ENCODE assay signal across 20 cellular contexts in genomic region chr12:122977153-122977552, GRCh38. TPM values are rescaled to one million over a fixed set of nuclear protein-coding genes. Genes with fewer than 3 reads are reported as not detected.
DNase-seq lines count a peak whose midpoint lies in the region; ATAC-seq and TF ChIP-seq lines count a peak whose summit lies in the region.
"Had no signal": no experiment of that assay in that cellular context is flagged by ENCODE, and none has a peak within 500 bp of the region (broad histone marks: within the 10 kb centered on the region; RNA-seq: fewer than 3 reads in every experiment).

No MANE protein-coding gene starts in this region.

- POLR2A ChIA-PET in activated CD4-positive, alpha-beta T cell treated with anti-CD3 and anti-CD28 coated beads for 36 hours (lab: Charles Lee): interaction anchor here (1.2 kb wide), 1 partner anchor 130 kb away, joined by 3 read pairs; no protein-coding TSS in a partner anchor
- POLR2A ChIA-PET in CD8-positive, alpha-beta T cell (lab: Charles Lee): no interaction called here
- POLR2A ChIA-PET in WTC11 (lab: Charles Lee): no interaction called here

- CTCF ChIA-PET in activated CD4-positive, alpha-beta T cell treated with anti-CD3 and anti-CD28 coated beads for 36 hours (lab: Charles Lee): interaction anchor here (1.8 kb wide), 1 partner anchor 11 kb away, joined by 5 read pairs; the partner anchor contains the start of gene ABCB9
- CTCF ChIA-PET in CD8-positive, alpha-beta T cell (lab: Charles Lee): interaction anchor here (1.0 to 1.4 kb wide), 2 partner anchors 23 to 116 kb away, joined by 3 read pairs; no protein-coding TSS in a partner anchor
- CTCF ChIA-PET in WTC11 (lab: Charles Lee): no interaction called here

- peaks cover 35% of the 10 kb centered on the region for H3K4me1 Mint-ChIP-seq in activated CD4-positive, alpha-beta T cell treated with anti-CD3 and anti-CD28 coated beads for 36 hours
- H3K4me1 Mint-ChIP-seq in CD8-positive, alpha-beta T cell (ENCODE audit: low read depth): peaks cover 47% of the 10 kb centered on the region
- peaks cover 19% of the 10 kb centered on the region for H3K4me1 Mint-ChIP-seq in WTC11
- peaks cover 11 to 38% of the 10 kb centered on the region in 2 donors for H3K4me1 Mint-ChIP-seq in natural killer cell

- H3K9me3 ChIP-seq in CD8-positive, alpha-beta T cell (ENCODE audit: low read length): no peaks in the 10 kb centered on the region
- H3K9me3 ChIP-seq: breast epithelium, esophagus squamous epithelium, HAP-1, heart left ventricle, ovary, transverse colon had no signal

- H3K27ac ChIP-seq in CD8-positive, alpha-beta T cell (ENCODE audit: low read depth, low read length): no peak overlapping the region
- H3K27ac ChIP-seq: breast epithelium, heart left ventricle, ovary had no signal

- no peaks in the 10 kb centered on the region for H3K27me3 Mint-ChIP-seq in activated CD4-positive, alpha-beta T cell treated with anti-CD3 and anti-CD28 coated beads for 36 hours
- H3K27me3 Mint-ChIP-seq in CD8-positive, alpha-beta T cell (ENCODE audit: low read depth): no peaks in the 10 kb centered on the region
- no peaks in the 10 kb centered on the region for H3K27me3 Mint-ChIP-seq in WTC11 (ENCODE audit: low read depth)
- H3K27me3 Mint-ChIP-seq in natural killer cell (ENCODE audit: low read depth in 2 of 2): no peaks in the 10 kb centered on the region

- peaks cover 43% of the 10 kb centered on the region for H3K4me1 ChIP-seq in CD8-positive, alpha-beta T cell (ENCODE audit: insufficient read depth, low read length)

- H3K36me3 ChIP-seq in CD8-positive, alpha-beta T cell (ENCODE audit: insufficient read depth, low read length): no peaks in the 10 kb centered on the region
- H3K36me3 ChIP-seq: breast epithelium, ovary, transverse colon had no signal

- H3K4me3 ChIP-seq in CD8-positive, alpha-beta T cell (ENCODE audit: low read depth, low read length): no peak overlapping the region
- H3K4me3 ChIP-seq: HAP-1, ovary, transverse colon had no signal

- no peak for TF ChIP-seq CTCF in CD8-positive, alpha-beta T cell (IDR thresholded peaks at IDR 0.05)
- TF ChIP-seq CTCF in WTC11 (IDR thresholded peaks at IDR 0.05) (no peak), natural killer cell (IDR thresholded peaks at IDR 0.05) (no peak)

- no peak for ATAC-seq in activated CD4-positive, alpha-beta T cell treated with anti-CD3 and anti-CD28 coated beads for 36 hours
- ATAC-seq in CD8-positive, alpha-beta T cell: no peak
- no peak for ATAC-seq in WTC11
- ATAC-seq in natural killer cell: no peak
- ATAC-seq in GM18861 (IDR thresholded peaks at IDR 0.05; ENCODE audit: unreplicated experiment): no peak
- ATAC-seq: heart left ventricle, Right ventricle myocardium inferior had no signal

- H3K27me3 ChIP-seq in CD8-positive, alpha-beta T cell (ENCODE audit: insufficient read depth, low read length): no peaks in the 10 kb centered on the region
- H3K27me3 ChIP-seq: breast epithelium, esophagus squamous epithelium, heart left ventricle, ovary, transverse colon had no signal

- peaks cover 10% of the 10 kb centered on the region for H3K36me3 Mint-ChIP-seq in activated CD4-positive, alpha-beta T cell treated with anti-CD3 and anti-CD28 coated beads for 36 hours (ENCODE audit: low read depth)
- peaks cover 13% of the 10 kb centered on the region for H3K36me3 Mint-ChIP-seq in CD8-positive, alpha-beta T cell
- 0 out of 2 replicates have a peak, but pooled peaks cover 4% of the 10 kb centered on the region for H3K36me3 Mint-ChIP-seq in WTC11
- H3K36me3 Mint-ChIP-seq in natural killer cell: no peaks in the 10 kb centered on the region

- peak overlapping the region; percentile 35 for H3K4me3 Mint-ChIP-seq in activated CD4-positive, alpha-beta T cell treated with anti-CD3 and anti-CD28 coated beads for 36 hours
- H3K4me3 Mint-ChIP-seq in CD8-positive, alpha-beta T cell: peak overlapping the region; percentile 54
- H3K4me3 Mint-ChIP-seq in WTC11 (peak overlapping the region; percentile 29; the same call in 1 of the 2 replicates), natural killer cell (peak overlapping the region; percentile 31)

- no peak for DNase-seq in activated CD4-positive, alpha-beta T cell treated with anti-CD3 and anti-CD28 coated beads for 36 hours
- DNase-seq in activated CD4-positive, alpha-beta T cell treated with anti-CD3 and anti-CD28 coated beads for 1 hour: no peak
- DNase-seq in CD8-positive, alpha-beta T cell: no peak
- DNase-seq in WTC11 (ENCODE audit: low spot score) (no peak), natural killer cell (no peak), NOMO-1 (lab: John Stamatoyannopoulos, UW; ENCODE audit: unreplicated experiment in 2 of 2) (no peak), activated gamma-delta T cell treated with Interleukin-2 at 50 U/mL for 16 hours (no peak)
- DNase-seq: 8988T, esophagus squamous epithelium, islet precursor cell, NCI-H1048, NCI-H2171 treated with DMSO at 0.1 percent for 48 hours, T-helper 2 cell, transverse colon had no signal

- H3K9me3 Mint-ChIP-seq in activated CD4-positive, alpha-beta T cell treated with anti-CD3 and anti-CD28 coated beads for 36 hours (ENCODE audit: low read depth): no peaks in the 10 kb centered on the region
- no peaks in the 10 kb centered on the region for H3K9me3 Mint-ChIP-seq in CD8-positive, alpha-beta T cell
- no peaks in the 10 kb centered on the region for H3K9me3 Mint-ChIP-seq in WTC11
- H3K9me3 Mint-ChIP-seq in natural killer cell: no peaks in the 10 kb centered on the region

- H3K27ac Mint-ChIP-seq in activated CD4-positive, alpha-beta T cell treated with anti-CD3 and anti-CD28 coated beads for 36 hours: peak overlapping the region; percentile 47
- no peak overlapping the region for H3K27ac Mint-ChIP-seq in CD8-positive, alpha-beta T cell
- no peak overlapping the region for H3K27ac Mint-ChIP-seq in WTC11
- H3K27ac Mint-ChIP-seq in natural killer cell: no peak overlapping the region

- intact Hi-C loops in activated CD4-positive, alpha-beta T cell treated with anti-CD3 and anti-CD28 coated beads for 36 hours (cut with DNase I, micrococcal nuclease): loop anchor here (5.0 to 10.0 kb wide), 3 partner anchors 100 to 1938 kb away; partner anchors contain the start of genes KMT5A (in 1 of the 2) and UBC (in 1 of the 2)
- intact Hi-C loops in CD8-positive, alpha-beta T cell (cut with DNase I, micrococcal nuclease): loop anchor here (5.0 to 10.0 kb wide), 3 partner anchors 478 to 750 kb away; partner anchors contain the start of genes ATP6V0A2 (in 1 of the 2), DIABLO (in 1 of the 2) and SNRNP35 (in 1 of the 2)
- intact Hi-C loops in natural killer cell (cut with micrococcal nuclease): loop anchor here (5.0 kb wide), 1 partner anchor 100 kb away; no protein-coding TSS in a partner anchor

TF ChIP-seq in WTC11, 78 proteins besides CTCF, POLR2A, EP300 and RAD21:
- TF ChIP-seq ZNF263 (CRISPR knock-in tag; IDR thresholded peaks at IDR 0.05; ENCODE audit: low read depth) (no peak), TEAD1 (CRISPR knock-in tag; IDR thresholded peaks at IDR 0.05) (no peak), ZBTB43 (CRISPR knock-in tag; IDR thresholded peaks at IDR 0.05) (no peak), E2F5 (CRISPR knock-in tag; IDR thresholded peaks at IDR 0.05) (no peak), ZNF317 (CRISPR knock-in tag; IDR thresholded peaks at IDR 0.05; ENCODE audit: borderline replicate concordance, low read depth) (no peak), ETV6 (CRISPR knock-in tag; IDR thresholded peaks at IDR 0.05) (no peak), NFYB (CRISPR knock-in tag; conservative IDR thresholded peaks at IDR 0.05; ENCODE audit: low read depth) (no peak), MAX (CRISPR knock-in tag; IDR thresholded peaks at IDR 0.05) (no peak), ZNF121 (CRISPR knock-in tag; IDR thresholded peaks at IDR 0.05) (no peak), JAZF1 (CRISPR knock-in tag; IDR thresholded peaks at IDR 0.05) (no peak), ZNF396 (CRISPR knock-in tag; IDR thresholded peaks at IDR 0.05; ENCODE audit: borderline replicate concordance) (no peak), ZNF219 (CRISPR knock-in tag; IDR thresholded peaks at IDR 0.05; ENCODE audit: borderline replicate concordance) (no peak)

RNA-seq across cellular contexts. Expression of gene OGFOD2, which starts 2.1 kb away (rescaled TPM):
- 10 to 100 TPM; 20.2 to 30.8 TPM for total RNA-seq in activated CD4-positive, alpha-beta T cell treated with anti-CD3 and anti-CD28 coated beads for 36 hours
- 10 to 100 TPM in 1 of 2 experiments, 1 to 10 TPM in 1; 9.4 to 10.5 TPM for total RNA-seq in CD8-positive, alpha-beta T cell
- total RNA-seq in WTC11 (2021) (17.3 to 28.1 TPM (median 23.9 TPM) in 3 replicates), natural killer cell (10 to 100 TPM; 16.6 to 23.7 (median 20.7) TPM)

RNA-seq across cellular contexts. Expression of gene ARL6IP4, which starts 3.3 kb away (rescaled TPM):
- total RNA-seq in activated CD4-positive, alpha-beta T cell treated with anti-CD3 and anti-CD28 coated beads for 36 hours: 100 to 1,000 TPM; 141 to 163 TPM
- total RNA-seq in CD8-positive, alpha-beta T cell: 100 to 1,000 TPM; 130 to 131 TPM
- total RNA-seq in WTC11 (2021) (133 to 150 TPM (median 146 TPM) in 3 replicates), natural killer cell (100 to 1,000 TPM in 2 of 3 donors, 10 to 100 TPM in 1; 97.2 to 136 (median 116) TPM)

RNA-seq across cellular contexts. Expression of gene ABCB9, which starts 10.9 kb away (rescaled TPM):
- 1 to 10 TPM; 3.8 to 6.3 TPM for total RNA-seq in activated CD4-positive, alpha-beta T cell treated with anti-CD3 and anti-CD28 coated beads for 36 hours
- total RNA-seq in CD8-positive, alpha-beta T cell: 1 to 10 TPM; 3.5 to 3.6 TPM
- total RNA-seq in WTC11 (2021): 4.8 to 6.3 TPM (median 5.8 TPM) in 3 replicates
- 1 to 10 TPM; 2.4 to 4.0 (median 3.3) TPM for total RNA-seq in natural killer cell
